1 cellular context compared by ENCODE assay signal in genomic region chr22:29631725-29632124, GRCh38.
TF ChIP-seq lines count a peak whose summit lies in the region.

No MANE protein-coding gene starts in this region.

TF ChIP-seq in HepG2, 621 proteins besides CTCF, POLR2A, EP300 and RAD21:
- TF ChIP-seq ZGPAT (CRISPR knock-in tag; IDR thresholded peaks at IDR 0.05) (no peak), GFI1 (CRISPR knock-in tag; IDR thresholded peaks at IDR 0.05; ENCODE audit: borderline replicate concordance) (peak; percentile 43; the same call in 1 of the 2 replicates), SRSF4 (IDR thresholded peaks at IDR 0.05; ENCODE audit: low read depth, low read length, poor library complexity, severe bottlenecking) (no peak)
